In the genomic region with DNA sequence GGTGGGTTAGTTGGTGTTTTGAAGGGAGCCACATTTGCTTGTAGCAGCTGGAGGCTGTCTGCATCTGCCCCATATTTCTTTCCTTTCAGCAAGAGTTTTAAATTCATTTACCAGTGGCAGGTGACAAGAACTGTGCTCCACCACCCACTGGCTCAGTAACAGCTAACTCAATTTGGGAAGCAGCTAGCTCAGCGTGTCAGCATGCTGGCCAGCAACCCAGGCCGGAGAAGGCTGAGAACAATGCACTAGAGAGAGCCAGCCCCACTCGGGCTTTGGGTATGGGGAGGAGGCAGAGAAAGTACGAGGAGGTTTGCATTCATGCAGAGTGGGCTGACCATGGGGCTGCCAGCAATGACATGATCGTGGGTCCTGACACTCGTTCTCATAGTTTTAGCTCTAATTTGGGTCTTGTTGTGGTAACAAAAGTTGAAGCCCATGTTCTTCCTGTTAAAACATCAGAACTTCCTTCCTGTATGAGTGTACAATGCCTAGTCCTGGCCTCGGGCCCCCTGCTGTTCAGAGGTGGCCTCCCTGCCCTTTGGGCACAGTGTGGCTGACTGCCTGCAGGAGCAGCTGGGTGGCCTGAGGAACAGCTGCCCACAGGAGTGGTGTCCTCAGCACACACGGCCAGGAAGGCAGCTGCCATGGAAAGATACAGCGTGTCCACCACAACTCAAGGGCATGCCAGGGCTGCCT, we compare ENCODE assay signal across 9 cellular contexts. TPM values are rescaled to one million over a fixed set of nuclear protein-coding genes. Genes with fewer than 3 reads are reported as not detected.
DNase-seq lines count a peak whose midpoint lies in the region; ATAC-seq, FAIRE-seq and TF ChIP-seq lines count a peak whose summit lies in the region.
"Had no signal": no experiment of that assay in that cellular context is flagged by ENCODE, and none has a peak within 500 bp of the region (broad histone marks: within the 10 kb centered on the region; RNA-seq: fewer than 3 reads in every experiment).

No MANE protein-coding gene starts in this region.

- H3K4me2 ChIP-seq in skeletal muscle satellite cell (ENCODE audit: low read length), result peak overlapping the region; percentile 31

- H3K4me1 ChIP-seq in skeletal muscle satellite cell (ENCODE audit: control insufficient read depth, insufficient read depth, low read length), result peaks cover 96% of the 10 kb centered on the region

- intact Hi-C loops in activated CD4-positive, alpha-beta T cell treated with anti-CD3 and anti-CD28 coated beads, Interleukin-2, amount 10 ng/mL, durations not matched to agents 24 days and 14 days (cut with micrococcal nuclease), result no loop called here

- peaks cover 47% of the 10 kb centered on the region for H3K4me1 Mint-ChIP-seq in activated CD4-positive, alpha-beta T cell treated with anti-CD3 and anti-CD28 coated beads, Interleukin-2, amount 10 ng/mL, durations not matched to agents 24 days and 14 days
- peaks cover 12% of the 10 kb centered on the region for H3K4me1 Mint-ChIP-seq in glutamatergic neuron (ENCODE audit: low read depth, unreplicated experiment)

- H3K9me3 Mint-ChIP-seq in activated CD4-positive, alpha-beta T cell treated with anti-CD3 and anti-CD28 coated beads, Interleukin-2, amount 10 ng/mL, durations not matched to agents 24 days and 14 days, result peaks cover 14% of the 10 kb centered on the region
- H3K9me3 Mint-ChIP-seq in glutamatergic neuron (ENCODE audit: unreplicated experiment), result peaks cover 8% of the 10 kb centered on the region

- peak overlapping the region; percentile 9 for H3K4me3 Mint-ChIP-seq in activated CD4-positive, alpha-beta T cell treated with anti-CD3 and anti-CD28 coated beads, Interleukin-2, amount 10 ng/mL, durations not matched to agents 24 days and 14 days
- H3K4me3 Mint-ChIP-seq in glutamatergic neuron (ENCODE audit: unreplicated experiment), result peak overlapping the region; percentile 17

- H3K4me3 ChIP-seq in HL-60 (replicated peaks; ENCODE audit: insufficient read depth, low read length) (no peak overlapping the region), skeletal muscle satellite cell (ENCODE audit: low read length) (peak overlapping the region; percentile 4)

- H3K36me3 Mint-ChIP-seq in activated CD4-positive, alpha-beta T cell treated with anti-CD3 and anti-CD28 coated beads, Interleukin-2, amount 10 ng/mL, durations not matched to agents 24 days and 14 days (ENCODE audit: low read depth), result peaks cover 52% of the 10 kb centered on the region
- H3K36me3 Mint-ChIP-seq in glutamatergic neuron (ENCODE audit: unreplicated experiment), result no peaks in the 10 kb centered on the region

- H3K27me3 Mint-ChIP-seq in activated CD4-positive, alpha-beta T cell treated with anti-CD3 and anti-CD28 coated beads, Interleukin-2, amount 10 ng/mL, durations not matched to agents 24 days and 14 days, result no peaks in the 10 kb centered on the region
- peaks cover 4% of the 10 kb centered on the region for H3K27me3 Mint-ChIP-seq in glutamatergic neuron (ENCODE audit: unreplicated experiment)

- peak overlapping the region; percentile 77 for H3K27ac Mint-ChIP-seq in activated CD4-positive, alpha-beta T cell treated with anti-CD3 and anti-CD28 coated beads, Interleukin-2, amount 10 ng/mL, durations not matched to agents 24 days and 14 days
- peak overlapping the region; percentile 78 for H3K27ac Mint-ChIP-seq in glutamatergic neuron (ENCODE audit: unreplicated experiment)

- H3K9me3 ChIP-seq in skeletal muscle satellite cell (replicated peaks; ENCODE audit: low read length), result no peaks in the 10 kb centered on the region

- H3K36me3 ChIP-seq in skeletal muscle satellite cell (ENCODE audit: insufficient read depth, low read length), result peaks cover 85% of the 10 kb centered on the region

- H3K9ac ChIP-seq in skeletal muscle satellite cell (ENCODE audit: low read depth, low read length), result no peak overlapping the region

- peak overlapping the region; percentile 68 for H3K27ac ChIP-seq in HL-60 (replicated peaks)

- no peak for TF ChIP-seq POLR2A in GM12891 (IDR thresholded peaks at IDR 0.05; ENCODE audit: low read depth, low read length)

- TF ChIP-seq CTCF in HL-60 (IDR thresholded peaks at IDR 0.05; ENCODE audit: insufficient read depth, low read length), result peak; percentile 19
- no peak for TF ChIP-seq CTCF in glutamatergic neuron (IDR thresholded peaks at IDR 0.05; ENCODE audit: partially characterized antibody, unreplicated experiment)

- FAIRE-seq in GM12891 (lab: Jason Lieb, UNC), result no peak
- FAIRE-seq: endometrium had no signal

- H3K27me3 ChIP-seq in HL-60 (ENCODE audit: insufficient read depth, poor library complexity, severe bottlenecking), result no peaks in the 10 kb centered on the region
- H3K27me3 ChIP-seq in skeletal muscle satellite cell (ENCODE audit: control insufficient read depth, insufficient read depth, low read length), result no peaks in the 10 kb centered on the region

- ATAC-seq in HG03460 (IDR thresholded peaks at IDR 0.05; ENCODE audit: unreplicated experiment), result no peak

- DNase-seq in HL-60 (ENCODE audit: low read depth in 1 of 2, low spot score in 1 of 2), result peak in 1 of 2 experiments; percentile 73
- peak; percentile 68 for DNase-seq in activated CD4-positive, alpha-beta T cell treated with anti-CD3 and anti-CD28 coated beads, Interleukin-2, amount 10 ng/mL, durations not matched to agents 24 days and 14 days
- DNase-seq in glutamatergic neuron, result peak; percentile 23
- DNase-seq in D341Med (ENCODE audit: low spot score), result no peak
- no peak for DNase-seq in NCI-H446 treated with DMSO at 0.1 percent for 48 hours (lab: John Stamatoyannopoulos, UW)
- no peak for DNase-seq in GM12891 (ENCODE audit: insufficient read length, low spot score)

TF ChIP-seq in GM12891, 5 proteins besides CTCF, POLR2A, EP300 and RAD21:
- no peak for TF ChIP-seq PAX5 (IDR thresholded peaks at IDR 0.05; ENCODE audit: insufficient read depth, low read length, severe bottlenecking)
- TF ChIP-seq TAF1 (IDR thresholded peaks at IDR 0.05; ENCODE audit: low read depth, low read length), result no peak
- TF ChIP-seq SPI1 (IDR thresholded peaks at IDR 0.05; ENCODE audit: low read depth, low read length), result no peak
- TF ChIP-seq POU2F2 (IDR thresholded peaks at IDR 0.05; ENCODE audit: low read depth, low read length), result no peak
- TF ChIP-seq POLR2AphosphoS5 (IDR thresholded peaks at IDR 0.05; ENCODE audit: low read depth, low read length), result no peak; the same call in 1 of the 2 replicates

RNA-seq across cellular contexts. Expression of a gene that starts 23.0 kb away (rescaled TPM):
- 10.9 and 12.8 TPM in 2 replicates for total RNA-seq in activated CD4-positive, alpha-beta T cell treated with anti-CD3 and anti-CD28 coated beads, Interleukin-2, amount 10 ng/mL, durations not matched to agents 24 days and 14 days
- 32.9 TPM for total RNA-seq in glutamatergic neuron (ENCODE audit: unreplicated experiment)
- 4.6 and 14.9 TPM in 2 replicates for total RNA-seq in skeletal muscle satellite cell (2012; rRNA removed)
- polyA plus RNA-seq in GM12891 (2012; ENCODE audit: low read depth, missing spikeins), result 12.0 TPM

Comparison
In these comparisons a context has a peak if more than half of its experiments do, and no peak if none do; other contexts are left out.
1. DNase-seq: peak in activated CD4-positive, alpha-beta T cell treated with anti-CD3 and anti-CD28 coated beads, Interleukin-2, amount 10 ng/mL, durations not matched to agents 24 days and 14 days (single experiment) and glutamatergic neuron (single experiment); none in D341Med (single experiment), NCI-H446 treated with DMSO at 0.1 percent for 48 hours (single experiment) and GM12891 (single experiment).